In genomic region chr7:138021889-138022288, GRCh38 we compare ENCODE assay signal across 27 cellular contexts. TPM values are rescaled to one million over a fixed set of nuclear protein-coding genes. Genes with fewer than 3 reads are reported as not detected.
"Had no signal": no experiment of that assay in that cellular context is flagged by ENCODE, and none has a peak within 500 bp of the region (broad histone marks: within the 10 kb centered on the region; RNA-seq: fewer than 3 reads in every experiment).

No MANE protein-coding gene starts in this region.

- H3K4me3 ChIP-seq: body of pancreas, cardiac muscle cell, lower lobe of right lung, thoracic aorta, upper lobe of left lung had no signal

- DNase-seq: activated CD4-positive, alpha-beta T cell treated with anti-CD3 and anti-CD28 coated beads, Interleukin-2, amount 10 ng/mL, durations not matched to agents 7 days and 5 days; activated CD8-positive, alpha-beta memory T cell treated with anti-CD3 and anti-CD28 coated beads, Interleukin-2, amount 10 ng/mL, durations not matched to agents 7 days and 5 days; activated CD8-positive, alpha-beta T cell treated with anti-CD3 and anti-CD28 coated beads for 36 hours; activated gamma-delta T cell; activated naive CD4-positive, alpha-beta T cell treated with anti-CD3 and anti-CD28 coated beads, Interleukin-2, amount 50 U/mL, for 16 hours; activated naive CD8-positive, alpha-beta T cell treated with anti-CD3 and anti-CD28 coated beads, Interleukin-2, amount 50 U/mL, for 24 hours; activated T-cell treated with anti-CD3 and anti-CD28 coated beads for 4 hours; body of pancreas; cortex of kidney; foreskin melanocyte; kidney; lower lobe of right lung; naive B cell; nucleus accumbens; right cardiac atrium; stimulated activated CD4-positive, alpha-beta T cell treated with anti-CD3 and anti-CD28 coated beads, Interleukin-4, amount 100 ng/mL, for 24 hours; stimulated activated naive CD4-positive, alpha-beta T cell treated with Interleukin-2 at 50 U/mL for 16 hours; T1000; upper lobe of left lung had no signal

- ATAC-seq: activated CD8-positive, alpha-beta memory T cell treated with anti-CD3 and anti-CD28 coated beads, Interleukin-2, amount 10 ng/mL, durations not matched to agents 7 days and 5 days; activated CD8-positive, alpha-beta T cell treated with anti-CD3 and anti-CD28 coated beads for 36 hours; activated naive CD8-positive, alpha-beta T cell treated with anti-CD3 and anti-CD28 coated beads, Interleukin-2, amount 50 U/mL, for 24 hours; body of pancreas; lower lobe of right lung; right cardiac atrium had no signal

RNA-seq across cellular contexts. Expression of gene AKR1D1, which starts 54.4 kb away (rescaled TPM):
- total RNA-seq: activated CD4-positive, alpha-beta T cell treated with anti-CD3 and anti-CD28 coated beads, Interleukin-2, amount 10 ng/mL, durations not matched to agents 7 days and 5 days; activated CD8-positive, alpha-beta memory T cell treated with anti-CD3 and anti-CD28 coated beads, Interleukin-2, amount 10 ng/mL, durations not matched to agents 7 days and 5 days; activated CD8-positive, alpha-beta T cell treated with anti-CD3 and anti-CD28 coated beads for 36 hours; activated T-helper 1 cell treated with anti-CD3 and anti-CD28 coated beads, Interleukin-12 subunit alpha, Interleukin-12 subunit beta, Interleukin-2, Interleukin-4 antibody, amounts not matched to agents 30 ng/mL and 10 ng/mL and 1 ng/mL, durations not matched to agents 14 hours and 24 hours and 36 hours; body of pancreas; cardiac muscle cell; cerebellum; fibroblast of lung; kidney; lower lobe of right lung; mesenteric fat pad; pulmonary artery endothelial cell; right cardiac atrium; thoracic aorta had no signal
- polyA plus RNA-seq: fibroblast of lung, neural cell, right cardiac atrium had no signal
